ENCODE assay signal across 15 cellular contexts in genomic region chr20:63484236-63484635, GRCh38. TPM values are rescaled to one million over a fixed set of nuclear protein-coding genes. Genes with fewer than 3 reads are reported as not detected.
DNase-seq lines count a peak whose midpoint lies in the region; ATAC-seq and TF ChIP-seq lines count a peak whose summit lies in the region.
"Had no signal": no experiment of that assay in that cellular context is flagged by ENCODE, and none has a peak within 500 bp of the region (broad histone marks: within the 10 kb centered on the region; RNA-seq: fewer than 3 reads in every experiment).

No MANE protein-coding gene starts in this region.

- H3K36me3 ChIP-seq in right atrium auricular region: peaks cover 6% of the 10 kb centered on the region
- no peaks in the 10 kb centered on the region for H3K36me3 ChIP-seq in CD8-positive, alpha-beta memory T cell (ENCODE audit: insufficient read depth, low read length)

- peak; percentile 61 for DNase-seq in DMS 273 (lab: John Stamatoyannopoulos, UW; ENCODE audit: unreplicated experiment)
- DNase-seq in DMS 273 treated with DMSO at 0.1 percent for 48 hours (lab: John Stamatoyannopoulos, UW): no peak
- DNase-seq in right atrium auricular region (ENCODE audit: low spot score): no peak
- no peak for DNase-seq in left ventricle myocardium superior
- DNase-seq in glutamatergic neuron: peak; percentile 17
- DNase-seq in retina: peak; percentile 36
- no peak for DNase-seq in CD8-positive, alpha-beta memory T cell
- DNase-seq in SW480 (ENCODE audit: low spot score): no peak
- DNase-seq: CD8-positive, alpha-beta T cell; GM23248 had no signal

- CTCF ChIA-PET in CD8-positive, alpha-beta memory T cell (lab: Charles Lee): no interaction called here

- H3K9me3 ChIP-seq in right atrium auricular region: no peaks in the 10 kb centered on the region
- no peaks in the 10 kb centered on the region for H3K9me3 ChIP-seq in CD8-positive, alpha-beta memory T cell (ENCODE audit: low read length)
- H3K9me3 ChIP-seq: Caco-2 had no signal

- POLR2A ChIA-PET in CD8-positive, alpha-beta memory T cell (lab: Charles Lee): no interaction called here

- H3K4me1 ChIP-seq in right atrium auricular region: peaks cover 0 to 23% of the 10 kb centered on the region in 2 donors
- no peaks in the 10 kb centered on the region for H3K4me1 ChIP-seq in CD8-positive, alpha-beta memory T cell (ENCODE audit: insufficient read depth, low read length)

- no peak overlapping the region for H3K27ac Mint-ChIP-seq in glutamatergic neuron (ENCODE audit: unreplicated experiment)
- H3K27ac Mint-ChIP-seq in CD8-positive, alpha-beta memory T cell: peak overlapping the region in 1 of 8 donors; percentile 66
- H3K27ac Mint-ChIP-seq: CD8-positive, alpha-beta T cell had no signal

- ATAC-seq in left ventricle myocardium superior: no peak
- ATAC-seq: CD8-positive, alpha-beta T cell had no signal

- no peaks in the 10 kb centered on the region for H3K36me3 Mint-ChIP-seq in glutamatergic neuron (ENCODE audit: unreplicated experiment)
- H3K36me3 Mint-ChIP-seq in CD8-positive, alpha-beta memory T cell: no peaks in the 10 kb centered on the region
- H3K36me3 Mint-ChIP-seq: CD8-positive, alpha-beta T cell had no signal

- TF ChIP-seq CTCF in right atrium auricular region (IDR thresholded peaks at IDR 0.05) (no peak), glutamatergic neuron (IDR thresholded peaks at IDR 0.05; ENCODE audit: partially characterized antibody, unreplicated experiment) (no peak)

- no peak overlapping the region for H3K4me3 Mint-ChIP-seq in glutamatergic neuron (ENCODE audit: unreplicated experiment)
- no peak overlapping the region for H3K4me3 Mint-ChIP-seq in CD8-positive, alpha-beta memory T cell
- H3K4me3 Mint-ChIP-seq: CD8-positive, alpha-beta T cell had no signal

- peaks cover 6% of the 10 kb centered on the region for H3K27me3 Mint-ChIP-seq in glutamatergic neuron (ENCODE audit: unreplicated experiment)
- H3K27me3 Mint-ChIP-seq in CD8-positive, alpha-beta memory T cell: peaks cover 23 to 33% of the 10 kb centered on the region in 2 donors

- H3K4me1 Mint-ChIP-seq in glutamatergic neuron (ENCODE audit: low read depth, unreplicated experiment): peaks cover 14% of the 10 kb centered on the region
- H3K4me1 Mint-ChIP-seq in CD8-positive, alpha-beta memory T cell: peaks cover 0 to 3% (median 0%) of the 10 kb centered on the region in 3 donors

- H3K4me3 ChIP-seq in right atrium auricular region: no peak overlapping the region
- no peak overlapping the region for H3K4me3 ChIP-seq in CD8-positive, alpha-beta memory T cell (ENCODE audit: low read length)
- H3K4me3 ChIP-seq: GM12878, GM23248 had no signal

- H3K27ac ChIP-seq in right atrium auricular region: peak overlapping the region; percentile 7 to 47
- no peak overlapping the region for H3K27ac ChIP-seq in CD8-positive, alpha-beta memory T cell (ENCODE audit: low read depth, low read length)
- H3K27ac ChIP-seq: 22Rv1, GM23248, HL-60 had no signal

- H3K9me3 Mint-ChIP-seq in glutamatergic neuron (ENCODE audit: unreplicated experiment): peaks cover 9% of the 10 kb centered on the region
- no peaks in the 10 kb centered on the region for H3K9me3 Mint-ChIP-seq in CD8-positive, alpha-beta memory T cell
- H3K9me3 Mint-ChIP-seq: CD8-positive, alpha-beta T cell had no signal

- peaks cover 0 to 3% of the 10 kb centered on the region in 2 donors for H3K27me3 ChIP-seq in right atrium auricular region
- H3K27me3 ChIP-seq in CD8-positive, alpha-beta memory T cell (ENCODE audit: insufficient read depth, low read length, poor library complexity, severe bottlenecking): no peaks in the 10 kb centered on the region

- intact Hi-C loops in left ventricle myocardium superior (cut with micrococcal nuclease): no loop called here

RNA-seq across cellular contexts. Expression of gene KCNQ2, which starts 11.8 kb away (rescaled TPM):
- total RNA-seq in right atrium auricular region (not detected), left ventricle myocardium superior (0.52 TPM), glutamatergic neuron (ENCODE audit: unreplicated experiment) (354 TPM)
- not detected for total RNA-seq in CD8-positive, alpha-beta memory T cell
- not detected for polyA plus RNA-seq in CD8-positive, alpha-beta memory T cell
- total RNA-seq: CD8-positive, alpha-beta T cell; GM23248 had no signal

RNA-seq across cellular contexts. Expression of gene EEF1A2, which starts 14.6 kb away (rescaled TPM):
- total RNA-seq in right atrium auricular region: 100 to 1,000 TPM; 797 to 886 TPM
- 1,346 TPM for total RNA-seq in left ventricle myocardium superior
- total RNA-seq in glutamatergic neuron (ENCODE audit: unreplicated experiment): 55.3 TPM
- total RNA-seq in CD8-positive, alpha-beta memory T cell: under 1 TPM in 1 of 2 experiments, not detected in 1; 0.20 TPM
- 0.17 TPM for polyA plus RNA-seq in CD8-positive, alpha-beta memory T cell
- polyA plus RNA-seq: GM12878, GM23248 had no signal

RNA-seq across cellular contexts. Expression of gene PPDPF, which starts 36.3 kb away (rescaled TPM):
- 100 to 1,000 TPM; 138 to 185 TPM for total RNA-seq in right atrium auricular region
- 307 TPM for total RNA-seq in left ventricle myocardium superior
- 293 TPM for total RNA-seq in glutamatergic neuron (ENCODE audit: unreplicated experiment)
- 100 to 1,000 TPM; 207 to 218 TPM for total RNA-seq in CD8-positive, alpha-beta memory T cell
- polyA plus RNA-seq in CD8-positive, alpha-beta memory T cell: 137 TPM

RNA-seq across cellular contexts. Expression of gene PTK6, which starts 52.9 kb away (rescaled TPM):
- total RNA-seq in right atrium auricular region (not detected), left ventricle myocardium superior (not detected), glutamatergic neuron (ENCODE audit: unreplicated experiment) (0.17 TPM)
- under 1 TPM; 0.18 to 0.31 TPM for total RNA-seq in CD8-positive, alpha-beta memory T cell
- 0.16 TPM for polyA plus RNA-seq in CD8-positive, alpha-beta memory T cell
- total RNA-seq: A673, GM23248 had no signal
- polyA plus RNA-seq: GM23248 had no signal

Comparison
In these comparisons a context has a peak if more than half of its experiments do, and no peak if none do; other contexts are left out.
1. DNase-seq: peak in DMS 273 (single experiment), glutamatergic neuron (single experiment) and retina (single experiment); none in DMS 273 treated with DMSO at 0.1 percent for 48 hours (single experiment), right atrium auricular region (single experiment), left ventricle myocardium superior (single experiment), CD8-positive, alpha-beta memory T cell (0 of 5) and SW480 (single experiment).
2. RNA of gene KCNQ2, which starts 11.8 kb away (total RNA-seq): 354 TPM in glutamatergic neuron (single experiment); 0.52 TPM in left ventricle myocardium superior (single experiment), not detected in CD8-positive, alpha-beta memory T cell and not detected in right atrium auricular region; every median in the first group is over 100 times any median in the second.
3. RNA of gene EEF1A2, which starts 14.6 kb away (total RNA-seq): 1,346 TPM in left ventricle myocardium superior (single experiment), 797 to 886 TPM in right atrium auricular region and 55.3 TPM in glutamatergic neuron (single experiment); 0.20 TPM in CD8-positive, alpha-beta memory T cell; every median in the first group is over 10 times any median in the second.